8 cellular contexts compared by ENCODE assay signal in the genomic region with DNA sequence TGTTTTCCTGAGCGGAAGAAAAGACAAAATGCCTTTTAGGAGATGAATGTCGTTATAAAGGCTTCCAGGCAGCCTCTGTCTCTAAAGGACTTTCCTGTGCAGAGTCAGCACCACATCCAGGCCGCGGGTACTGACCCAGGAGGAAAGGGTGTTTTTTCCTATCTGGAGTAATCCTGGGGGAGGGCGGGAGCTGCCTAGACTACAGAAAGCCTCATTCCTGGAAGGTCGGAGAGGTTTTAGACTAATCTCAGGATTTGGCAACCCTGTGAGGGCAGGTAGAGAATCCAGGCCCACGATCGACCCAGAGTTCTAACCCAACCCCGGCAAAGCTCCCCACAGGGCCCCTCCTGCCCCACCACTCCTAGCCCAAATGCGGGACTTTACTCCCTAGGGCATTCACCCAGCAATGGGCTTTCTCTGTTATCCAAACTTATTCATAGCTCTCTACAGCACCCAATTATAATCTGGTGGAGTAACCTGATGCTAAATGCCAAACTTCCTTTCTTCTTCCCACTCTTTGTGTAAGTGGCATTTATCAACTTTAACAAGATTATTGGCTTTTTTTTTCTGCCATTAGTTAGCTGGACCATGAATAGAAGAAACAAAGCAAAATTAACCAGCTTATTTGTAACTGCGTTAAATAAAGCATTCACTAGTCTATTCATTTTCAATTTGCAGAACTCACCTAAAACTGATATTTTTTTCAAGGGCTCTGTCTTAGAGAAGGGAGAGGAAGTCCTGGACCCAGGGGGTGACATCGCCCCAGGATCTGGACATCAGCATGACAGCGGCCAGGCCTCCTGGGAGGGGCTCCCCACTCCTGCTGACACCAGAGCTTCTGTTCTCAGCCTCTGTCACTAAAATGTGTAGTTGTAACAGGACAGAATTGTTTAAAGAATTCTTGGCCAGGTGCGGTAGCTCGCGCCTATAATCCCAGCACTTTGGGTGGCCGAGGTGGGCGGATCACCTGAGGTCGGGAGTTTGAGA. TPM values are rescaled to one million over a fixed set of nuclear protein-coding genes. Genes with fewer than 3 reads are reported as not detected.
DNase-seq lines count a peak whose midpoint lies in the region; ATAC-seq and TF ChIP-seq lines count a peak whose summit lies in the region.

No MANE protein-coding gene starts in this region.

- no peak overlapping the region for H2AFZ ChIP-seq in fibroblast of lung (ENCODE audit: low read length)
- H2AFZ ChIP-seq in neuron (ENCODE audit: low read depth, low read length): peak overlapping the region; percentile 96

- DNase-seq in BE2C (peak; percentile 19), NCI-H69 (lab: John Stamatoyannopoulos, UW) (peak; percentile 45), fibroblast of lung (ENCODE audit: low read depth in 2 of 2) (no peak), activated gamma-delta T cell (lab: John Stamatoyannopoulos, UW) (no peak)
- DNase-seq in effector CD4-positive, alpha-beta T cell: no peak

- H3K36me3 ChIP-seq in BE2C (no peaks in the 10 kb centered on the region), fibroblast of lung (ENCODE audit: control insufficient read depth, insufficient read depth, low read length) (no peaks in the 10 kb centered on the region), neuron (ENCODE audit: insufficient read depth, low read length) (no peaks in the 10 kb centered on the region)

- H3K4me2 ChIP-seq in fibroblast of lung (ENCODE audit: extremely low read depth, insufficient read depth, low read length): peak overlapping the region; percentile 88

- H3K27me3 ChIP-seq in BE2C: peaks cover 5% of the 10 kb centered on the region
- no peaks in the 10 kb centered on the region for H3K27me3 ChIP-seq in fibroblast of lung (ENCODE audit: control insufficient read depth, insufficient read depth, low read length)
- peaks cover 15% of the 10 kb centered on the region for H3K27me3 ChIP-seq in neuron (ENCODE audit: insufficient read depth, low read length)

- no peaks in the 10 kb centered on the region for H4K20me1 ChIP-seq in fibroblast of lung (ENCODE audit: control insufficient read depth, extremely low read depth, insufficient read depth, low read length)

- H3K4me3 ChIP-seq in BE2C (ENCODE audit: low read depth, low read length) (peak overlapping the region; percentile 66), fibroblast of lung (replicated peaks in 1 of 4; ENCODE audit: control extremely low read depth in 1 of 4, insufficient read depth in 1 of 4, low read depth in 3 of 4, low read length in 4 of 4) (peak overlapping the region in 3 of 4 experiments; percentile 68 to 80 (median 75)), neuron (ENCODE audit: low read length) (peak overlapping the region; percentile 51)

- TF ChIP-seq CTCF in BE2C (IDR thresholded peaks at IDR 0.05; ENCODE audit: low read depth, low read length): no peak
- TF ChIP-seq CTCF in fibroblast of lung (conservative IDR thresholded peaks at IDR 0.05 in 1 of 2, IDR thresholded peaks at IDR 0.05 in 1 of 2; ENCODE audit: low read depth in 1 of 2, low read length in 2 of 2): no peak

- no peak overlapping the region for H3K9ac ChIP-seq in fibroblast of lung (ENCODE audit: insufficient read depth, low read length)

- H3K4me1 ChIP-seq in BE2C: peaks cover 23% of the 10 kb centered on the region
- peaks cover 3% of the 10 kb centered on the region for H3K4me1 ChIP-seq in fibroblast of lung (ENCODE audit: control insufficient read depth, extremely low read depth, insufficient read depth, low read length)
- peaks cover 4% of the 10 kb centered on the region for H3K4me1 ChIP-seq in neuron (ENCODE audit: insufficient read depth, low read length)

- H3K79me2 ChIP-seq in fibroblast of lung (ENCODE audit: control insufficient read depth, insufficient read depth, low read length): no peaks in the 10 kb centered on the region

- ATAC-seq in HG03175 (IDR thresholded peaks at IDR 0.05; ENCODE audit: unreplicated experiment) (no peak), HG02870 (IDR thresholded peaks at IDR 0.05; ENCODE audit: unreplicated experiment) (no peak)

- H3K27ac ChIP-seq in fibroblast of lung (ENCODE audit: insufficient read depth, low read length): no peak overlapping the region

- no peaks in the 10 kb centered on the region for H3K9me3 ChIP-seq in BE2C
- no peaks in the 10 kb centered on the region for H3K9me3 ChIP-seq in fibroblast of lung (ENCODE audit: control insufficient read depth, insufficient read depth, low read depth, low read length)
- no peaks in the 10 kb centered on the region for H3K9me3 ChIP-seq in neuron (ENCODE audit: low read length)

RNA-seq across cellular contexts. Expression of a gene that starts 1.4 kb away (rescaled TPM):
- polyA plus RNA-seq in BE2C (2012; ENCODE audit: insufficient read depth, insufficient read length, low read depth): 13.1 TPM
- 2.6 and 4.8 TPM in 2 replicates for total RNA-seq in fibroblast of lung
- polyA plus RNA-seq in fibroblast of lung: 1.7 and 3.2 TPM in 2 replicates
- polyA plus RNA-seq in fibroblast of lung (2012): 1.8 and 2.7 TPM in 2 replicates
- polyA minus RNA-seq in fibroblast of lung (ENCODE audit: low replicate concordance): 3.0 and 5.4 TPM in 2 replicates

Comparison
In these comparisons a context has a peak if more than half of its experiments do, and no peak if none do; other contexts are left out.
1. DNase-seq: peak in BE2C (single experiment) and NCI-H69 (single experiment); none in fibroblast of lung (0 of 2), effector CD4-positive, alpha-beta T cell (single experiment) and activated gamma-delta T cell (single experiment).
2. Peak in every context shown above with its lines, with median percentiles within 50 percentile points of each other: H3K4me3 ChIP-seq.